Comparison of ENCODE assay signal across 21 cellular contexts in genomic region chr11:108825381-108825780, GRCh38.
"Had no signal": no experiment of that assay in that cellular context is flagged by ENCODE, and none has a peak within 500 bp of the region (broad histone marks: within the 10 kb centered on the region; RNA-seq: fewer than 3 reads in every experiment).

No MANE protein-coding gene starts in this region.

- H3K27me3 Mint-ChIP-seq: activated naive CD8-positive, alpha-beta T cell treated with anti-CD3 and anti-CD28 coated beads for 36 hours; central memory CD8-positive, alpha-beta T cell; naive thymus-derived CD4-positive, alpha-beta T cell; stimulated activated naive B cell treated with anti-CD40 and anti-IgM and Interleukin-4, amounts not matched to agents 10 μg/mL and 1 μg/mL and 100 μg/mL, for 72 hours had no signal

- H3K4me1 ChIP-seq: body of pancreas, gastroesophageal sphincter, heart right ventricle, pancreas, thyroid gland had no signal

- H3K4me3 ChIP-seq: body of pancreas, gastroesophageal sphincter, heart right ventricle, lung, mucosa of descending colon, pancreas, thyroid gland had no signal

- H3K4me3 Mint-ChIP-seq: activated naive CD8-positive, alpha-beta T cell treated with anti-CD3 and anti-CD28 coated beads for 36 hours; activated T-helper 1 cell treated with anti-CD3 and anti-CD28 coated beads, Interleukin-12 subunit alpha, Interleukin-12 subunit beta, Interleukin-2, Interleukin-4 antibody, amounts not matched to agents 30 ng/mL and 10 ng/mL and 1 ng/mL, durations not matched to agents 14 hours and 24 hours and 36 hours; central memory CD8-positive, alpha-beta T cell; naive thymus-derived CD4-positive, alpha-beta T cell; stimulated activated naive B cell treated with anti-CD40 and anti-IgM and Interleukin-4, amounts not matched to agents 10 μg/mL and 1 μg/mL and 100 μg/mL, for 72 hours had no signal

- H3K9me3 ChIP-seq: mucosa of descending colon, pancreas, thyroid gland had no signal

- H3K36me3 ChIP-seq: gastroesophageal sphincter, heart right ventricle, pancreas, thyroid gland had no signal

- DNase-seq: activated CD4-positive, alpha-beta T cell treated with anti-CD3 and anti-CD28 coated beads, Interleukin-2, amount 50 U/mL, for 1 hour; activated CD8-positive, alpha-beta memory T cell treated with anti-CD3 and anti-CD28 coated beads for 24 hours; activated naive CD8-positive, alpha-beta T cell treated with anti-CD3 and anti-CD28 coated beads for 36 hours; amygdala; body of pancreas; cortex of kidney; effector CD8-positive, alpha-beta T cell; erythroblast; heart right ventricle; mucosa of descending colon; naive thymus-derived CD4-positive, alpha-beta T cell; pancreas; stimulated activated CD4-positive, alpha-beta T cell treated with anti-CD3 and anti-CD28 coated beads, Interleukin-2, amount 100 ng/mL, for 48 hours; stimulated activated naive B cell treated with anti-CD40 and anti-IgM and Interleukin-4, amounts not matched to agents 10 μg/mL and 1 μg/mL and 100 μg/mL, for 72 hours; T1000; thyroid gland had no signal

- H3K27me3 ChIP-seq: body of pancreas, gastroesophageal sphincter, heart right ventricle, pancreas, thyroid gland had no signal

- H3K27ac ChIP-seq: body of pancreas, gastroesophageal sphincter, heart right ventricle, pancreas, thyroid gland had no signal

- ATAC-seq: activated CD4-positive, CD25-positive, alpha-beta regulatory T cell treated with anti-CD3 and anti-CD28 coated beads, Interleukin-2, amount 50 U/mL, for 24 hours; body of pancreas; gastroesophageal sphincter; heart right ventricle; mucosa of descending colon; naive thymus-derived CD4-positive, alpha-beta T cell; pancreas; stimulated activated naive B cell treated with anti-CD40 and anti-IgM and Interleukin-4, amounts not matched to agents 10 μg/mL and 1 μg/mL and 100 μg/mL, for 72 hours had no signal

- H3K27ac Mint-ChIP-seq: activated naive CD8-positive, alpha-beta T cell treated with anti-CD3 and anti-CD28 coated beads for 36 hours; activated T-helper 1 cell treated with anti-CD3 and anti-CD28 coated beads, Interleukin-12 subunit alpha, Interleukin-12 subunit beta, Interleukin-2, Interleukin-4 antibody, amounts not matched to agents 30 ng/mL and 10 ng/mL and 1 ng/mL, durations not matched to agents 14 hours and 24 hours and 36 hours; naive thymus-derived CD4-positive, alpha-beta T cell; stimulated activated naive B cell treated with anti-CD40 and anti-IgM and Interleukin-4, amounts not matched to agents 10 μg/mL and 1 μg/mL and 100 μg/mL, for 72 hours had no signal
